1 cellular context compared by ENCODE assay signal in genomic region chr1:193538004-193538355, GRCh38.
TF ChIP-seq lines count a peak whose summit lies in the region.

No MANE protein-coding gene starts in this region.

TF ChIP-seq in GM23338, 12 proteins besides CTCF, POLR2A, EP300 and RAD21 (continued from another document):
- no peak for TF ChIP-seq ZNF462 (CRISPR knock-in tag; IDR thresholded peaks at IDR 0.05)
